Comparison of ENCODE assay signal across 8 cellular contexts in the genomic region with DNA sequence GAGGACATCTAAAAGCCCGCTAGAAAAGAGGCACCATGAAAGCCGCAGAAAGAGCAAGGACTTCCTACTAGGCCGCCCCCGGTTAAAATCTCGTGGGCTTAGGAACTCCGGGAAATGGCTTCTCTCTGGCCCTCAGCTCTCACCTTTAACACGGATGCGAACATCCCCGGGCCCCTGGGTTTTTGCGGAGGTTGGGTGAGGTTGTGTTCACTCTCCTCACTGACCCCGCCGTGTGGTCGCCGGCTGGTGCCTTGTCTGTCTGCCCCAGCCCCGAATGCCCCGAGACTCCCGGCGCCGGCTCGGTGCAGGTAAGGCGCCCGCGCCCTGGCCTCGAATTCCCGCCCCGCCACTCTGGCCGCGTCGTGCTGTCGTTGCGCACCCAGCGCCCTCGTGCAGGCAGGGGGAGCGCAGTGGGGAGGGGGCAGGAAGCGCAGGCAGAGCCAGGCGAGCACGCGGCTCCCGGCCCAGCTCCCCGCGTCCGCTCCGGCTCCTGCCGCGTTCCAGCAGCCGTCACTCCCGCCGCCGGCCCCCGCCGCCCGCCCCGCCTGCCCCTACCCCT. TPM values are rescaled to one million over a fixed set of nuclear protein-coding genes. Genes with fewer than 3 reads are reported as not detected.
DNase-seq lines count a peak whose midpoint lies in the region; ATAC-seq and TF ChIP-seq lines count a peak whose summit lies in the region.

A gene (plus strand): TSS at position 437 of the 559 bp plus-strand sequence. CDS start 326 bp downstream, outside the sequence.

- intact Hi-C loops in cardiac septum (cut with DNase I), result no loop called here
- intact Hi-C loops in gastrocnemius medialis (cut with DNase I; ENCODE audit: low total_unique reads), result no loop called here

- TF ChIP-seq POLR2A in gastrocnemius medialis (IDR thresholded peaks at IDR 0.05), result no peak

- H3K36me3 ChIP-seq in gastrocnemius medialis, result no peaks in the 10 kb centered on the region

- H3K9me3 ChIP-seq in gastrocnemius medialis, result no peaks in the 10 kb centered on the region

- ATAC-seq in gastrocnemius medialis (peak; percentile 49 to 73), HG03520 (IDR thresholded peaks at IDR 0.05; ENCODE audit: unreplicated experiment) (no peak), GM19023 (IDR thresholded peaks at IDR 0.05; ENCODE audit: unreplicated experiment) (no peak)

- no peaks in the 10 kb centered on the region for H3K27me3 ChIP-seq in gastrocnemius medialis

- in situ Hi-C loops in gastrocnemius medialis (cut with MboI; ENCODE audit: low sequenced_read_pairs in 4 of 4), result no loop called here

- DNase-seq in DMS153 (lab: John Stamatoyannopoulos, UW) (peak; percentile 16), NCI-H510A treated with DMSO at 0.1 percent for 48 hours (lab: John Stamatoyannopoulos, UW) (peak; percentile 20), cardiac septum (ENCODE audit: low spot score) (peak; percentile 81), gastrocnemius medialis (no peak), dedifferentiated amniotic fluid mesenchymal stem cell (ENCODE audit: extremely low spot score) (no peak)
- peak; percentile 55 for DNase-seq in activated T-helper 9 cell treated with anti-CD3 and anti-CD28 coated beads, Interleukin-2, amount 50 U/mL, for 16 hours (ENCODE audit: low read depth)

- TF ChIP-seq CTCF in gastrocnemius medialis (IDR thresholded peaks at IDR 0.05 in 4 of 5, conservative IDR thresholded peaks at IDR 0.05 in 1 of 5), result peak in 1 of 5 experiments; percentile 17

- H3K4me3 ChIP-seq in gastrocnemius medialis, result peak within 1 kb of the TSS; percentile 51 to 77 (median 61)

- peaks cover 11 to 22% of the 10 kb centered on the region in 2 donors for H3K4me1 ChIP-seq in gastrocnemius medialis

- H3K27ac ChIP-seq in gastrocnemius medialis, result no peak within 1 kb of the TSS

RNA-seq across cellular contexts. Expression of the gene that starts here (rescaled TPM):
- total RNA-seq in cardiac septum, result not detected
- total RNA-seq in gastrocnemius medialis, result under 1 TPM in 2 of 4 donors, not detected in 2; 0.33 to 0.41 TPM

Comparison
In these comparisons a context has a peak if more than half of its experiments do, and no peak if none do; other contexts are left out.
1. Peak in DNase-seq in cardiac septum; RNA of the gene not detected or under 1 TPM.
2. Peak in ATAC-seq and H3K4me3 ChIP-seq in gastrocnemius medialis; RNA of the gene not detected or under 1 TPM.
3. DNase-seq: peak in DMS153 (single experiment), NCI-H510A treated with DMSO at 0.1 percent for 48 hours (single experiment) and activated T-helper 9 cell treated with anti-CD3 and anti-CD28 coated beads, Interleukin-2, amount 50 U/mL, for 16 hours (single experiment); none in gastrocnemius medialis (0 of 2) and dedifferentiated amniotic fluid mesenchymal stem cell (single experiment).